In genomic region chr3:141414800-141415462, GRCh38 we compare ENCODE assay signal across 10 cellular contexts. TPM values are rescaled to one million over a fixed set of nuclear protein-coding genes. Genes with fewer than 3 reads are reported as not detected.
DNase-seq lines count a peak whose midpoint lies in the region; ATAC-seq and TF ChIP-seq lines count a peak whose summit lies in the region.
"Had no signal": no experiment of that assay in that cellular context is flagged by ENCODE, and none has a peak within 500 bp of the region (broad histone marks: within the 10 kb centered on the region; RNA-seq: fewer than 3 reads in every experiment).

No MANE protein-coding gene starts in this region.

- no peak for DNase-seq in activated CD4-positive, CD25-positive, alpha-beta regulatory T cell (lab: John Stamatoyannopoulos, UW)
- DNase-seq in activated CD4-positive, alpha-beta memory T cell treated with anti-CD3 and anti-CD28 coated beads for 36 hours, result peak; percentile 46
- no peak for DNase-seq in esophagus squamous epithelium (lab: John Stamatoyannopoulos, UW)
- DNase-seq in stimulated activated effector memory CD8-positive, alpha-beta T cell treated with anti-CD3 and anti-CD28 coated beads, Interleukin-12 subunit alpha, Interleukin-12 subunit beta, amount 100 ng/mL, for 72 hours (ENCODE audit: low spot score in 2 of 2), result no peak
- no peak for DNase-seq in DMS 273 treated with DMSO at 0.1 percent for 48 hours (lab: John Stamatoyannopoulos, UW)
- DNase-seq in NCI-H1048 (lab: John Stamatoyannopoulos, UW), result no peak
- DNase-seq in NCI-H1436 (lab: John Stamatoyannopoulos, UW), result no peak
- DNase-seq: activated CD4-positive, CD25-positive, alpha-beta regulatory T cell treated with anti-CD3 and anti-CD28 coated beads, Interleukin-2, amount 50 U/mL, for 72 hours had no signal

- no peak overlapping the region for H3K4me3 ChIP-seq in esophagus squamous epithelium

- peak overlapping the region; percentile 35 for H3K4me3 Mint-ChIP-seq in activated CD4-positive, alpha-beta memory T cell treated with anti-CD3 and anti-CD28 coated beads for 36 hours
- H3K4me3 Mint-ChIP-seq in stimulated activated effector memory CD8-positive, alpha-beta T cell treated with anti-CD3 and anti-CD28 coated beads, Interleukin-12 subunit alpha, Interleukin-12 subunit beta, amount 100 ng/mL, for 72 hours, result peak overlapping the region; percentile 70

- ATAC-seq in activated CD4-positive, CD25-positive, alpha-beta regulatory T cell treated with anti-CD3 and anti-CD28 coated beads, Interleukin-2, amount 50 U/mL, for 24 hours, result peak; percentile 27 to 31
- peak; percentile 51 for ATAC-seq in stimulated activated effector memory CD8-positive, alpha-beta T cell treated with anti-CD3 and anti-CD28 coated beads, Interleukin-12 subunit alpha, Interleukin-12 subunit beta, amount 100 ng/mL, for 72 hours

- peak overlapping the region; percentile 87 to 97 (median 94) for H3K27ac ChIP-seq in esophagus squamous epithelium
- H3K27ac ChIP-seq: 22Rv1 had no signal

- WGBS in esophagus squamous epithelium, 2 donors, result 70 to 82% methylated on average over 5 of the region's 5 CpGs

- peak overlapping the region; percentile 92 for H3K27ac Mint-ChIP-seq in activated CD4-positive, alpha-beta memory T cell treated with anti-CD3 and anti-CD28 coated beads for 36 hours
- peak overlapping the region; percentile 75 for H3K27ac Mint-ChIP-seq in stimulated activated effector memory CD8-positive, alpha-beta T cell treated with anti-CD3 and anti-CD28 coated beads, Interleukin-12 subunit alpha, Interleukin-12 subunit beta, amount 100 ng/mL, for 72 hours

- intact Hi-C loops in activated CD4-positive, alpha-beta memory T cell treated with anti-CD3 and anti-CD28 coated beads for 36 hours (cut with micrococcal nuclease), result loop anchor here (1.0 to 5.0 kb wide), 7 partner anchors 10 to 1032 kb away; partner anchors contain the start of genes RASA2 and XRN1
- intact Hi-C loops in esophagus squamous epithelium (cut with DNase I), result no loop called here

- H3K36me3 ChIP-seq in esophagus squamous epithelium, result peaks cover 0 to 62% (median 0%) of the 10 kb centered on the region in 3 donors

- no peak for TF ChIP-seq CTCF in esophagus squamous epithelium (IDR thresholded peaks at IDR 0.05)

- H3K27me3 ChIP-seq in esophagus squamous epithelium, result no peaks in the 10 kb centered on the region

- H3K4me1 ChIP-seq in esophagus squamous epithelium, result peaks cover 24 to 91% (median 51%) of the 10 kb centered on the region in 3 donors

- CTCF ChIA-PET in activated CD4-positive, alpha-beta memory T cell treated with anti-CD3 and anti-CD28 coated beads for 36 hours (lab: Charles Lee), result interaction anchor here (0.6 to 2.7 kb wide), 6 partner anchors 9 to 54 kb away, joined by 3 to 14 read pairs (median 4); no protein-coding TSS in a partner anchor

- peaks cover 8% of the 10 kb centered on the region for H3K9me3 Mint-ChIP-seq in activated CD4-positive, alpha-beta memory T cell treated with anti-CD3 and anti-CD28 coated beads for 36 hours
- peaks cover 3% of the 10 kb centered on the region for H3K9me3 Mint-ChIP-seq in stimulated activated effector memory CD8-positive, alpha-beta T cell treated with anti-CD3 and anti-CD28 coated beads, Interleukin-12 subunit alpha, Interleukin-12 subunit beta, amount 100 ng/mL, for 72 hours

- TF ChIP-seq POLR2A in esophagus squamous epithelium (IDR thresholded peaks at IDR 0.05), result no peak

- peaks cover 51% of the 10 kb centered on the region for H3K36me3 Mint-ChIP-seq in activated CD4-positive, alpha-beta memory T cell treated with anti-CD3 and anti-CD28 coated beads for 36 hours
- peaks cover 83% of the 10 kb centered on the region for H3K36me3 Mint-ChIP-seq in stimulated activated effector memory CD8-positive, alpha-beta T cell treated with anti-CD3 and anti-CD28 coated beads, Interleukin-12 subunit alpha, Interleukin-12 subunit beta, amount 100 ng/mL, for 72 hours

- POLR2A ChIA-PET in activated CD4-positive, alpha-beta memory T cell treated with anti-CD3 and anti-CD28 coated beads for 36 hours (lab: Charles Lee), result interaction anchor here (0.5 to 4.0 kb wide), 7 partner anchors 11 to 85 kb away, joined by 3 to 31 read pairs (median 3); no protein-coding TSS in a partner anchor

- no peaks in the 10 kb centered on the region for H3K9me3 ChIP-seq in esophagus squamous epithelium

- peaks cover 82% of the 10 kb centered on the region for H3K4me1 Mint-ChIP-seq in activated CD4-positive, alpha-beta memory T cell treated with anti-CD3 and anti-CD28 coated beads for 36 hours (ENCODE audit: low read depth)
- peaks cover 80% of the 10 kb centered on the region for H3K4me1 Mint-ChIP-seq in stimulated activated effector memory CD8-positive, alpha-beta T cell treated with anti-CD3 and anti-CD28 coated beads, Interleukin-12 subunit alpha, Interleukin-12 subunit beta, amount 100 ng/mL, for 72 hours

- H3K27me3 Mint-ChIP-seq in activated CD4-positive, alpha-beta memory T cell treated with anti-CD3 and anti-CD28 coated beads for 36 hours, result no peaks in the 10 kb centered on the region

RNA-seq across cellular contexts. Expression of gene ZBTB38, which starts 46.6 kb away (rescaled TPM):
- total RNA-seq in activated CD4-positive, alpha-beta memory T cell treated with anti-CD3 and anti-CD28 coated beads for 36 hours, result 10 to 100 TPM; 64.7 to 66.4 TPM
- 10 to 100 TPM; 15.6 to 54.4 (median 33.1) TPM for total RNA-seq in esophagus squamous epithelium
